Comparison of ENCODE assay signal across 22 cellular contexts in genomic region chr9:101991926-101992325, GRCh38.
"Had no signal": no experiment of that assay in that cellular context is flagged by ENCODE, and none has a peak within 500 bp of the region (broad histone marks: within the 10 kb centered on the region; RNA-seq: fewer than 3 reads in every experiment).

No MANE protein-coding gene starts in this region.

- H3K27me3 ChIP-seq: esophagus muscularis mucosa, foreskin keratinocyte, gastroesophageal sphincter, heart right ventricle, left lung had no signal

- DNase-seq: dermis blood vessel endothelial cell; dorsolateral prefrontal cortex; effector CD4-positive, alpha-beta T cell; effector memory CD4-positive, alpha-beta T cell; foreskin keratinocyte; heart right ventricle; hippocampal formation; left cardiac atrium; left lung; left ventricle myocardium superior; lower lobe of right lung; mesendoderm; midbrain; naive thymus-derived CD4-positive, alpha-beta T cell had no signal

- H3K4me3 ChIP-seq: coronary artery, dorsolateral prefrontal cortex, esophagus muscularis mucosa, gastroesophageal sphincter, heart right ventricle, left lung, lower lobe of right lung had no signal

- H3K36me3 ChIP-seq: esophagus muscularis mucosa, gastroesophageal sphincter, heart right ventricle, left lung, lower lobe of right lung had no signal

- H3K9me3 ChIP-seq: esophagus muscularis mucosa, gastroesophageal sphincter, heart right ventricle, left lung, lower lobe of right lung had no signal

- H3K27ac ChIP-seq: coronary artery, dorsolateral prefrontal cortex, esophagus muscularis mucosa, foreskin keratinocyte, gastroesophageal sphincter, heart right ventricle, left lung, lower lobe of right lung had no signal

- H3K4me1 ChIP-seq: esophagus muscularis mucosa, foreskin keratinocyte, gastroesophageal sphincter, heart right ventricle, left lung, lower lobe of right lung had no signal

- ATAC-seq: foreskin keratinocyte; gastroesophageal sphincter; heart right ventricle; left cardiac atrium; left lung; left ventricle myocardium superior; lower lobe of right lung; naive thymus-derived CD4-positive, alpha-beta T cell had no signal

- FAIRE-seq: colon, endothelial cell of umbilical vein, frontal cortex, islet of Langerhans, keratinocyte had no signal
